In genomic region chr12:9515925-9516324, GRCh38 we compare ENCODE assay signal across 7 cellular contexts.
DNase-seq lines count a peak whose midpoint lies in the region; ATAC-seq, FAIRE-seq and TF ChIP-seq lines count a peak whose summit lies in the region.
"Not testable (repeated sequence)": the region's sequence is repeated elsewhere in the genome, so short reads cannot be mapped to it uniquely, and the experiment has no call there.

No MANE protein-coding gene starts in this region.

- not testable (repeated sequence) for H3K9me3 Mint-ChIP-seq in central memory CD8-positive, alpha-beta T cell; stimulated activated memory B cell treated with anti-CD40 and anti-IgM and Interleukin-4, amounts not matched to agents 10 μg/mL and 1 μg/mL and 100 μg/mL, for 72 hours

- not testable (repeated sequence) for H3K79me2 ChIP-seq in OCI-LY3 (ENCODE audit: low read length)

- not testable (repeated sequence) for TF ChIP-seq EP300 in A549 (IDR thresholded peaks at IDR 0.05)

- not testable (repeated sequence) for H2AFZ ChIP-seq in OCI-LY3 (ENCODE audit: low read depth, low read length)

- not testable (repeated sequence) for H3K4me1 Mint-ChIP-seq in central memory CD8-positive, alpha-beta T cell
- peaks cover 10% of the 10 kb centered on the region for H3K4me1 Mint-ChIP-seq in stimulated activated memory B cell treated with anti-CD40 and anti-IgM and Interleukin-4, amounts not matched to agents 10 μg/mL and 1 μg/mL and 100 μg/mL, for 72 hours

- not testable (repeated sequence) for H3K4me1 ChIP-seq in A549; OCI-LY3 (ENCODE audit: low read length)

- not testable (repeated sequence) for H3K36me3 Mint-ChIP-seq in central memory CD8-positive, alpha-beta T cell (ENCODE audit: insufficient read depth); stimulated activated memory B cell treated with anti-CD40 and anti-IgM and Interleukin-4, amounts not matched to agents 10 μg/mL and 1 μg/mL and 100 μg/mL, for 72 hours

- H4K20me1 ChIP-seq in OCI-LY3 (ENCODE audit: insufficient read depth, low read length), result not testable (repeated sequence)

- not testable (repeated sequence) for H3K4me3 Mint-ChIP-seq in central memory CD8-positive, alpha-beta T cell; stimulated activated memory B cell treated with anti-CD40 and anti-IgM and Interleukin-4, amounts not matched to agents 10 μg/mL and 1 μg/mL and 100 μg/mL, for 72 hours

- POLR2A ChIA-PET in A549 (lab: Yijun Ruan, JAX), result not testable (repeated sequence)

- DNase-seq in A549 (ENCODE audit: low read depth in 1 of 2, low spot score in 1 of 2); central memory CD8-positive, alpha-beta T cell (ENCODE audit: low spot score in 2 of 2): not testable (repeated sequence)
- DNase-seq in GM10266 (ENCODE audit: extremely low spot score), result peak; percentile 2

- H3K4me2 ChIP-seq in A549, result not testable (repeated sequence)
- peak overlapping the region; percentile 30 for H3K4me2 ChIP-seq in OCI-LY3 (ENCODE audit: low read length)

- not testable (repeated sequence) for H3K27me3 ChIP-seq in OCI-LY3 (ENCODE audit: low read depth, low read length)

- H3K36me3 ChIP-seq in OCI-LY3 (replicated peaks; ENCODE audit: low read depth, low read length), result not testable (repeated sequence)

- TF ChIP-seq POLR2A in A549 (IDR thresholded peaks at IDR 0.05; ENCODE audit: low read length), result not testable (repeated sequence)

- not testable (repeated sequence) for H3K27ac ChIP-seq in A549; OCI-LY3 (ENCODE audit: low read length)

- peak overlapping the region; percentile 79 for H3K27ac Mint-ChIP-seq in central memory CD8-positive, alpha-beta T cell (ENCODE audit: low read depth)
- H3K27ac Mint-ChIP-seq in stimulated activated memory B cell treated with anti-CD40 and anti-IgM and Interleukin-4, amounts not matched to agents 10 μg/mL and 1 μg/mL and 100 μg/mL, for 72 hours, result peak overlapping the region; percentile 40

- not testable (repeated sequence) for TF ChIP-seq RAD21 in A549 (conservative IDR thresholded peaks at IDR 0.05 in 1 of 2, IDR thresholded peaks at IDR 0.05 in 1 of 2)

- not testable (repeated sequence) for H3K9me3 ChIP-seq in A549; OCI-LY3 (ENCODE audit: insufficient read depth, low read length)

- not testable (repeated sequence) for H3K9ac ChIP-seq in OCI-LY3 (ENCODE audit: low read length)

- ATAC-seq in A549; central memory CD8-positive, alpha-beta T cell (replicated peaks; ENCODE audit: extremely low read depth, poor library complexity, severe bottlenecking); stimulated activated memory B cell treated with anti-CD40 and anti-IgM and Interleukin-4, amounts not matched to agents 10 μg/mL and 1 μg/mL and 100 μg/mL, for 72 hours: not testable (repeated sequence)
- peak; percentile 52 for ATAC-seq in GM19035 (IDR thresholded peaks at IDR 0.05; ENCODE audit: unreplicated experiment)
- ATAC-seq in HG03045 (IDR thresholded peaks at IDR 0.05; ENCODE audit: unreplicated experiment), result peak; percentile 53

- not testable (repeated sequence) for H3K27me3 Mint-ChIP-seq in central memory CD8-positive, alpha-beta T cell; stimulated activated memory B cell treated with anti-CD40 and anti-IgM and Interleukin-4, amounts not matched to agents 10 μg/mL and 1 μg/mL and 100 μg/mL, for 72 hours

- not testable (repeated sequence) for TF ChIP-seq CTCF in A549 (IDR thresholded peaks at IDR 0.05); GM10266 (IDR thresholded peaks at IDR 0.05; ENCODE audit: control insufficient read depth, insufficient read depth, low read depth, missing control alignments); OCI-LY3 (IDR thresholded peaks at IDR 0.05; ENCODE audit: low read depth, low read length)

- CTCF ChIA-PET in A549 (lab: Yijun Ruan, JAX), result not testable (repeated sequence)

- H3K4me3 ChIP-seq in A549, result not testable (repeated sequence)
- H3K4me3 ChIP-seq in OCI-LY3 (ENCODE audit: low read length), result 0 out of 2 replicates have a peak overlapping the region, but pooled peaks have one; percentile 35

- peak; percentile 93 for FAIRE-seq in A549 (lab: Jason Lieb, UNC)

- WGBS in A549 (ENCODE audit: missing lambda C conversion rate), result 85% methylated on average over 1 of the region's 1 CpG
